ENCODE assay signal across 21 cellular contexts in the genomic region with DNA sequence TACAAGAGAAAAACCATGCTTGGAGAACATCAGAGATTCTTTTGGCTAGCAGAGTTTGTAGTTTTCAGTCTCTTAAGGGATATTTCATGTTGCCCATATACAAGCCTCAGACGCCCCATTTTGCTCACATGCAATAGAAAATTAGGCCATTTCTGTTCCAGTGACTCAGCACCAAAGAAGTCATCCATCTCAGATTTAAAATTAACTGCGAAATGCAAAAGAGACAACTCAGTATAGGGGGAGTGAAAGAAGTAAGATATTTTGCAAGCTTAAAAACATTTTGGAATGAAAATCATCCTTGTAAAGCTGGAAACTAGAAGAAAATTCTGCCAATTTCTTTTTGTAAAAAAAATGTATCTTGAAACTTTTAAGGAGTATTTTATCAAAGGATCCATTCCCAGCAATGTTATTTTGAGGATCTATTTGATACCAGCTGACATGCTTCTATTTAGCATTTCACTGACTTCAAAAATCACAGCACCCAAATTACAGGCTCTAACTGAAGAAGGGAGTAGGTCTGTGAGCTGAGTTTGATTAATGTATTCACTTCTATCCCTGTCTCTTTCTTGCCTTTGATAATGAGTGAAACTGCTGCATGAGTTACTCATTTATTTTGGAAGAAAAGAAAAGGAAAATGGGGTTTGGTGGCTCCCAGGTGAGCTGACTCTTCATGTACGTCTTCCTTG.
DNase-seq lines count a peak whose midpoint lies in the region; FAIRE-seq and TF ChIP-seq lines count a peak whose summit lies in the region.
"Had no signal": no experiment of that assay in that cellular context is flagged by ENCODE, and none has a peak within 500 bp of the region (broad histone marks: within the 10 kb centered on the region; RNA-seq: fewer than 3 reads in every experiment).

No MANE protein-coding gene starts in this region.

- H3K36me3 ChIP-seq in BJ (ENCODE audit: control insufficient read depth, insufficient read depth, low read length): no peaks in the 10 kb centered on the region
- no peaks in the 10 kb centered on the region for H3K36me3 ChIP-seq in adipocyte (ENCODE audit: control insufficient read depth, insufficient read depth, low read length, severe bottlenecking)
- no peaks in the 10 kb centered on the region for H3K36me3 ChIP-seq in small intestine (ENCODE audit: control insufficient read depth in 2 of 2, insufficient read depth in 2 of 2, low read length in 2 of 2)

- no peak for TF ChIP-seq CTCF in BJ (IDR thresholded peaks at IDR 0.05; ENCODE audit: insufficient read depth, low read depth, low read length)
- TF ChIP-seq CTCF in fibroblast of villous mesenchyme (IDR thresholded peaks at IDR 0.05; ENCODE audit: insufficient read depth, low read depth, low read length): no peak

- peak; percentile 88 for DNase-seq in BJ (ENCODE audit: low read depth)
- peak; percentile 72 for DNase-seq in adipocyte (ENCODE audit: low read depth)
- DNase-seq in fibroblast of villous mesenchyme (ENCODE audit: low read depth): peak; percentile 47
- peak; percentile 41 for DNase-seq in stromal cell of bone marrow (ENCODE audit: low read depth)
- no peak for DNase-seq in NCI-H226
- no peak for DNase-seq in activated T-cell treated with anti-CD3 and anti-CD28 coated beads, Interleukin-2, amount 50 U/mL, for 1 hour
- DNase-seq in small intestine: no peak
- no peak for DNase-seq in UCSD-AML1 (lab: John Stamatoyannopoulos, UW; ENCODE audit: unreplicated experiment)
- DNase-seq: activated CD4-positive, alpha-beta T cell treated with anti-CD3 and anti-CD28 coated beads for 4 hours; activated naive CD4-positive, alpha-beta T cell treated with anti-CD3 and anti-CD28 coated beads, Interleukin-2, amount 10 ng/mL, durations not matched to agents 7 days and 5 days; activated T-cell treated with anti-CD3 and anti-CD28 coated beads, Interleukin-2, amount 50 U/mL, for 48 hours; AML-193; CD8-positive, alpha-beta memory T cell; DMS53; NCI-H187; NCI-H82; nucleus accumbens; right cardiac atrium; SIG-M5; stimulated activated CD4-positive, alpha-beta T cell treated with anti-CD3 and anti-CD28 coated beads, Interleukin-15, amount 100 ng/mL, for 24 hours had no signal

- H3K4me1 ChIP-seq in adipocyte (ENCODE audit: control insufficient read depth, insufficient read depth, low read length): peaks cover 26% of the 10 kb centered on the region
- no peaks in the 10 kb centered on the region for H3K4me1 ChIP-seq in small intestine (ENCODE audit: control insufficient read depth in 2 of 2, insufficient read depth in 1 of 2, low read depth in 1 of 2, low read length in 1 of 2)

- peak overlapping the region; percentile 50 for H3K9ac ChIP-seq in adipocyte (ENCODE audit: low read length)

- 78 to 84% (median 81%) methylated on average over 3 of the region's 3 CpGs for WGBS in small intestine, 3 donors

- H3K27ac ChIP-seq in small intestine (ENCODE audit: low read depth in 1 of 2, low read length in 1 of 2): no peak overlapping the region

- POLR2A ChIA-PET in BJ (lab: Charles Lee): no interaction called here

- CTCF ChIA-PET in BJ (lab: Yijun Ruan, JAX): interaction anchor here (1.2 kb wide), 2 partner anchors 78 to 332 kb away, joined by 3 read pairs; no protein-coding TSS in a partner anchor

- H3K9me3 ChIP-seq in adipocyte (ENCODE audit: control insufficient read depth, low read length) (peaks cover 34% of the 10 kb centered on the region), small intestine (ENCODE audit: control insufficient read depth, low read depth) (no peaks in the 10 kb centered on the region)

- H3K4me3 ChIP-seq in BJ (ENCODE audit: low read depth, low read length) (no peak overlapping the region), adipocyte (ENCODE audit: low read length) (no peak overlapping the region), fibroblast of villous mesenchyme (ENCODE audit: low read depth, low read length) (no peak overlapping the region), small intestine (ENCODE audit: low read depth in 1 of 2, low read length in 2 of 2) (no peak overlapping the region)

- FAIRE-seq in small intestine (lab: Jason Lieb, UNC): no peak
- FAIRE-seq: GM12891 had no signal

- no peaks in the 10 kb centered on the region; the same call in none of the 2 replicates for H3K27me3 ChIP-seq in BJ (ENCODE audit: control insufficient read depth, insufficient read depth, low read length)
- no peaks in the 10 kb centered on the region for H3K27me3 ChIP-seq in adipocyte (replicated peaks; ENCODE audit: control insufficient read depth, insufficient read depth, low read length)
- peaks cover 0 to 3% of the 10 kb centered on the region in 2 donors for H3K27me3 ChIP-seq in small intestine (ENCODE audit: control insufficient read depth in 2 of 2, insufficient read depth in 2 of 2, low read length in 2 of 2)

Comparison
In these comparisons a context has a peak if more than half of its experiments do, and no peak if none do; other contexts are left out.
1. DNase-seq: peak in BJ (single experiment), adipocyte (single experiment), fibroblast of villous mesenchyme (single experiment) and stromal cell of bone marrow (single experiment); none in NCI-H226 (single experiment), activated T-cell treated with anti-CD3 and anti-CD28 coated beads, Interleukin-2, amount 50 U/mL, for 1 hour (single experiment), small intestine (single experiment) and UCSD-AML1 (single experiment).